Comparison of ENCODE assay signal across 8 cellular contexts in the genomic region with DNA sequence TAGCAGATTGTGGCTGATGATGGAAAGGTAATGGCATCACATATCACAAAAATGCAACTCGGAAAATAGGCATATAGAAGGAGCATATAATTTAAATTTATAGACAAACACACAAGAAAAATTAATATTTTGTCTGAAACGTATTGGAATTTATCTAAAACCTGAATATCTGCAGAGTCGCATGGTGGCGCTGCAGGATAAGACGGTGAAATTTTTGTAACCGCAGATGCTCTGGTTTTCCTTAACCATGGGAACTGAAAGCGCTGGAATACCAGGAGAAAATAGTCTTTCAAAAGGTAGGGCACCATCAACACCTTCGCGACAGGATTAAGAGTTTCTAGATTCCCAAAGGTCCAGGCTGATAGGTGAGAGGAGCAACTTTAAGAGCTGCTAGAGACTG. TPM values are rescaled to one million over a fixed set of nuclear protein-coding genes. Genes with fewer than 3 reads are reported as not detected.
A peak's percentile ranks its signal among the peaks of the same experiment; 100 is the strongest.
DNase-seq lines count a peak whose midpoint lies in the region; TF ChIP-seq lines count a peak whose summit lies in the region.
"Had no signal": no experiment of that assay in that cellular context is flagged by ENCODE, and none has a peak within 500 bp of the region (broad histone marks: within the 10 kb centered on the region; RNA-seq: fewer than 3 reads in every experiment).

No MANE protein-coding gene starts in this region.

- H3K4me1 ChIP-seq in H9 (ENCODE audit: insufficient read depth, low read length) (no peaks in the 10 kb centered on the region), esophagus squamous epithelium (no peaks in the 10 kb centered on the region), stomach smooth muscle (ENCODE audit: control insufficient read depth, insufficient read depth, low read length) (no peaks in the 10 kb centered on the region)

- H3K27me3 Mint-ChIP-seq in H9 (ENCODE audit: low read depth) (peaks cover 2% of the 10 kb centered on the region), nephron progenitor cell (ENCODE audit: low read depth, poor library complexity) (peaks cover 2% of the 10 kb centered on the region)

- no peak overlapping the region for H3K56ac ChIP-seq in H9 (ENCODE audit: insufficient read length, low read depth, low read length)

- TF ChIP-seq CTCF in H9 (conservative IDR thresholded peaks at IDR 0.05) (peak; percentile 62; the same call in 2 of the 3 replicates), esophagus squamous epithelium (IDR thresholded peaks at IDR 0.05) (peak in 2 of 6 experiments; percentile 14 to 17), nephron progenitor cell (IDR thresholded peaks at IDR 0.05) (no peak)

- no peak overlapping the region for H3K4ac ChIP-seq in H9 (ENCODE audit: low read depth, low read length)

- H2BK20ac ChIP-seq in H9 (ENCODE audit: low read depth, low read length, poor library complexity, severe bottlenecking): no peak overlapping the region

- H3T11ph ChIP-seq in H9 (ENCODE audit: low read length): no peak overlapping the region

- no peak for TF ChIP-seq POLR2A in esophagus squamous epithelium (IDR thresholded peaks at IDR 0.05)

- H2BK15ac ChIP-seq in H9 (ENCODE audit: low read depth, low read length): no peak overlapping the region

- H3K36me3 ChIP-seq in esophagus squamous epithelium (no peaks in the 10 kb centered on the region), stomach smooth muscle (ENCODE audit: control insufficient read depth in 2 of 2, insufficient read depth in 2 of 2, low read length in 2 of 2) (no peaks in the 10 kb centered on the region)

- H3K79me2 ChIP-seq in H9 (ENCODE audit: insufficient read depth, low read length): no peaks in the 10 kb centered on the region

- peak overlapping the region in 1 of 3 experiments; percentile 57; a peak in 1 of 7 replicates for H3K27ac Mint-ChIP-seq in H9
- no peak overlapping the region for H3K27ac Mint-ChIP-seq in nephron progenitor cell
- H3K27ac Mint-ChIP-seq: dendritic cell treated with granulocyte-macrophage colony-stimulating factor and Interleukin-4, amounts not matched to agents 40 ng/mL and 50 ng/mL, for 4 days had no signal

- no peak overlapping the region for H2BK5ac ChIP-seq in H9 (ENCODE audit: insufficient read length, low read length)

- H4K20me1 ChIP-seq in H9 (ENCODE audit: control insufficient read depth, insufficient read depth, insufficient read length): no peaks in the 10 kb centered on the region

- H3K9ac ChIP-seq in H9 (ENCODE audit: extremely low read depth, insufficient read length, low read length) (no peak overlapping the region), stomach smooth muscle (ENCODE audit: low read length in 2 of 2) (peak overlapping the region in 1 of 2 donors; percentile 20)

- no peak overlapping the region for H4K5ac ChIP-seq in H9 (ENCODE audit: insufficient read length, low read depth, low read length)

- H3K23me2 ChIP-seq in H9 (ENCODE audit: insufficient read length, low read depth, low read length, poor library complexity, severe bottlenecking): no peaks in the 10 kb centered on the region

- H4K91ac ChIP-seq in H9 (ENCODE audit: insufficient read length, low read depth, low read length): no peak overlapping the region

- no CpG with 5 or more reads among the region's 9 CpGs for WGBS in H9 (ENCODE audit: extremely low coverage, insufficient read length, low lambda C conversion rate)
- WGBS in esophagus squamous epithelium, 2 donors: 13% methylated on average over 9 of the region's 9 CpGs

- DNase-seq in H9 (no peak), RPMI7951 (ENCODE audit: low read depth) (peak; percentile 35), esophagus squamous epithelium (lab: John Stamatoyannopoulos, UW) (no peak), NCI-H2196 treated with DMSO at 0.1 percent for 48 hours (lab: John Stamatoyannopoulos, UW; ENCODE audit: unreplicated experiment) (no peak), NCI-H69 (lab: John Stamatoyannopoulos, UW) (no peak), nephron progenitor cell (no peak)

- peaks cover 25% of the 10 kb centered on the region for H3K9me3 ChIP-seq in H9 (ENCODE audit: control insufficient read depth, low read depth, low read length)
- peaks cover 6 to 73% (median 49%) of the 10 kb centered on the region in 3 donors for H3K9me3 ChIP-seq in esophagus squamous epithelium
- peaks cover 25 to 51% of the 10 kb centered on the region in 2 donors for H3K9me3 ChIP-seq in stomach smooth muscle (ENCODE audit: control insufficient read depth in 2 of 2, low read length in 2 of 2)

- H3K4me2 ChIP-seq in H9 (ENCODE audit: insufficient read depth, insufficient read length, low read length): no peak overlapping the region

- H3K36me3 Mint-ChIP-seq in H9 (ENCODE audit: insufficient read depth in 1 of 3, low read depth in 3 of 3): peaks cover 14 to 26% (median 16%) of the 10 kb centered on the region in 3 experiments
- peaks cover 29% of the 10 kb centered on the region for H3K36me3 Mint-ChIP-seq in nephron progenitor cell (ENCODE audit: low read depth)

- no peak overlapping the region for H2BK120ac ChIP-seq in H9 (ENCODE audit: low read depth, low read length, poor library complexity, severe bottlenecking)

- H2AK5ac ChIP-seq in H9 (ENCODE audit: insufficient read length, low read length): no peak overlapping the region

- no peaks in the 10 kb centered on the region for H3K79me1 ChIP-seq in H9 (ENCODE audit: insufficient read depth, low read depth, low read length, poor library complexity, severe bottlenecking)

- H3K4me1 Mint-ChIP-seq in H9 (0 out of 4 replicates have a peak, but pooled peaks cover 0 to 2% of the 10 kb centered on the region in 2 experiments), nephron progenitor cell (no peaks in the 10 kb centered on the region)

- no peak overlapping the region for H3K23ac ChIP-seq in H9 (ENCODE audit: insufficient read length, low read depth, low read length)

- no peak overlapping the region for H4K8ac ChIP-seq in H9 (replicated peaks; ENCODE audit: insufficient read length, low read depth, low read length)

- intact Hi-C loops in esophagus squamous epithelium (cut with DNase I): no loop called here

- H3K4me3 Mint-ChIP-seq in H9 (peak overlapping the region in 1 of 2 experiments; percentile 51; a peak in 2 of 5 replicates), nephron progenitor cell (no peak overlapping the region)
- H3K4me3 Mint-ChIP-seq: dendritic cell treated with granulocyte-macrophage colony-stimulating factor and Interleukin-4, amounts not matched to agents 40 ng/mL and 50 ng/mL, for 4 days had no signal

- no peak overlapping the region for H3K18ac ChIP-seq in H9 (ENCODE audit: insufficient read length, low read depth, low read length)

- peak overlapping the region; percentile 92 for H2AFZ ChIP-seq in H9 (ENCODE audit: low read length)

- H3K27ac ChIP-seq in H9 (ENCODE audit: insufficient read length, low read depth, low read length) (no peak overlapping the region), esophagus squamous epithelium (no peak overlapping the region), stomach smooth muscle (ENCODE audit: low read length) (no peak overlapping the region)

- H3K27me3 ChIP-seq in H9 (ENCODE audit: insufficient read depth, low read length) (no peaks in the 10 kb centered on the region), esophagus squamous epithelium (peaks cover 0 to 14% (median 0%) of the 10 kb centered on the region in 4 donors), stomach smooth muscle (ENCODE audit: control insufficient read depth in 1 of 2, insufficient read depth in 2 of 2, low read length in 2 of 2) (no peaks in the 10 kb centered on the region)

- no peak overlapping the region for H2BK12ac ChIP-seq in H9 (ENCODE audit: insufficient read length, low read depth, low read length)

- H3K4me3 ChIP-seq in esophagus squamous epithelium (peak overlapping the region in 3 of 4 donors; percentile 8 to 49 (median 28)), stomach smooth muscle (ENCODE audit: low read length in 2 of 2) (peak overlapping the region; percentile 50 to 54)

- no peak overlapping the region for H3K14ac ChIP-seq in H9 (ENCODE audit: insufficient read depth, low read length)

- H3K9me3 Mint-ChIP-seq in H9 (peaks cover 43 to 61% of the 10 kb centered on the region in 2 experiments), nephron progenitor cell (peaks cover 79% of the 10 kb centered on the region)

RNA-seq across cellular contexts. Expression of gene PCDHB14, which starts 11.0 kb away (rescaled TPM):
- total RNA-seq in H9 (2021): 1.5 and 2.4 TPM in 2 replicates
- 0.72 and 0.88 TPM in 2 replicates for total RNA-seq in RPMI7951 (2014; rRNA removed; shearing (Covaris generic))
- 1 to 10 TPM; 1.5 to 2.9 (median 2.4) TPM for total RNA-seq in esophagus squamous epithelium

RNA-seq across cellular contexts. Expression of gene PCDHB15, which starts 11.1 kb away (rescaled TPM):
- 5.2 and 7.0 TPM in 2 replicates for total RNA-seq in H9 (2021)
- 1.6 and 2.0 TPM in 2 replicates for total RNA-seq in RPMI7951 (2014; rRNA removed; shearing (Covaris generic))
- total RNA-seq in esophagus squamous epithelium: 1 to 10 TPM in 2 of 4 donors, under 1 TPM in 2; 0.09 to 1.3 (median 1.0) TPM

RNA-seq across cellular contexts. Expression of gene PCDHB13, which starts 20.4 kb away (rescaled TPM):
- total RNA-seq in H9 (2021) (1.5 and 1.7 TPM in 2 replicates), esophagus squamous epithelium (1 to 10 TPM; 2.0 to 2.7 (median 2.3) TPM)
- total RNA-seq in RPMI7951 (2014; rRNA removed; shearing (Covaris generic)): 2.5 and 2.6 TPM in 2 replicates

RNA-seq across cellular contexts. Expression of gene PCDHB12, which starts 25.6 kb away (rescaled TPM):
- 2.3 and 3.1 TPM in 2 replicates for total RNA-seq in H9 (2021)
- total RNA-seq in RPMI7951 (2014; rRNA removed; shearing (Covaris generic)): 0.36 and 0.88 TPM in 2 replicates
- total RNA-seq in esophagus squamous epithelium: 1 to 10 TPM in 3 of 4 donors, under 1 TPM in 1; 0.22 to 2.6 (median 1.6) TPM

RNA-seq across cellular contexts. Expression of gene PCDHB11, which starts 34.7 kb away (rescaled TPM):
- 1.9 and 2.0 TPM in 2 replicates for total RNA-seq in H9 (2021)
- total RNA-seq in RPMI7951 (2014; rRNA removed; shearing (Covaris generic)): 0.12 and 0.20 TPM in 2 replicates
- 1 to 10 TPM in 1 of 4 donors, under 1 TPM in 3; 0.26 to 2.1 (median 0.49) TPM for total RNA-seq in esophagus squamous epithelium
